ENCODE assay signal across 27 cellular contexts in genomic region chr6:12991435-12991834, GRCh38.
"Had no signal": no experiment of that assay in that cellular context is flagged by ENCODE, and none has a peak within 500 bp of the region (broad histone marks: within the 10 kb centered on the region; RNA-seq: fewer than 3 reads in every experiment).

No MANE protein-coding gene starts in this region.

- H3K27ac ChIP-seq: stomach, suprapubic skin, testis, thoracic aorta, thyroid gland, tibial artery, tibial nerve, transverse colon, upper lobe of right lung, uterus, vagina had no signal

- H3K36me3 ChIP-seq: stomach, suprapubic skin, thoracic aorta, thyroid gland, tibial artery, tibial nerve, transverse colon, upper lobe of left lung, upper lobe of right lung, uterus, vagina had no signal

- H3K27me3 ChIP-seq: stomach, suprapubic skin, testis, thyroid gland, tibial artery, tibial nerve, transverse colon, upper lobe of left lung, upper lobe of right lung, uterus, vagina had no signal

- H3K9me3 ChIP-seq: stomach, suprapubic skin, testis, thoracic aorta, thyroid gland, upper lobe of left lung, upper lobe of right lung, uterus, vagina had no signal

- DNase-seq: stimulated activated CD4-positive, alpha-beta T cell treated with anti-CD3 and anti-CD28 coated beads, Interleukin-2, amount 100 ng/mL, for 48 hours; stimulated activated CD4-positive, alpha-beta T cell treated with anti-CD3 and anti-CD28 coated beads, Interleukin-4, amount 100 ng/mL, for 1 hour; stimulated activated CD4-positive, alpha-beta T cell treated with anti-CD3 and anti-CD28 coated beads, Interleukin-4, amount 100 ng/mL, for 24 hours; stimulated activated CD4-positive, alpha-beta T cell treated with anti-CD3 and anti-CD28 coated beads, Interleukin-4, amount 100 ng/mL, for 4 hours; stimulated activated CD8-positive, alpha-beta memory T cell treated with anti-CD3 and anti-CD28 coated beads, Interleukin-4, amount 100 ng/mL, for 48 hours; stimulated activated naive B cell treated with anti-CD40 and anti-IgM and Interleukin-4, amounts not matched to agents 10 μg/mL and 1 μg/mL and 100 μg/mL, for 72 hours; stimulated activated naive CD4-positive, alpha-beta T cell; stimulated activated naive CD4-positive, alpha-beta T cell treated with Interleukin-2 at 50 U/mL for 16 hours; stimulated activated naive CD8-positive, alpha-beta T cell treated with anti-CD3 and anti-CD28 coated beads, Interleukin-15, amount 100 ng/mL, for 72 hours; stimulated activated naive CD8-positive, alpha-beta T cell treated with anti-CD3 and anti-CD28 coated beads, Interleukin-15, Interleukin-2, amounts not matched to agents 100 U/mL and 50 U/mL, for 24 hours; stomach; substantia nigra; testis; thyroid gland; tibial artery; transverse colon; trophoblast cell; upper lobe of left lung; upper lobe of right lung; uterus had no signal

- ATAC-seq: stimulated activated effector memory CD8-positive, alpha-beta T cell treated with anti-CD3 and anti-CD28 coated beads, Interleukin-12 subunit alpha, Interleukin-12 subunit beta, amount 100 ng/mL, for 72 hours; stimulated activated memory B cell treated with anti-CD40 and anti-IgM and Interleukin-4, amounts not matched to agents 10 μg/mL and 1 μg/mL and 100 μg/mL, for 72 hours; stimulated activated naive B cell treated with anti-CD40 and anti-IgM and Interleukin-4, amounts not matched to agents 10 μg/mL and 1 μg/mL and 100 μg/mL, for 72 hours; stimulated activated naive CD8-positive, alpha-beta T cell treated with anti-CD3 and anti-CD28 coated beads, Interleukin-15, amount 100 ng/mL, for 72 hours; stimulated activated naive CD8-positive, alpha-beta T cell treated with anti-CD3 and anti-CD28 coated beads, Interleukin-15, Interleukin-2, amounts not matched to agents 100 U/mL and 50 U/mL, for 24 hours; upper lobe of right lung had no signal

- FAIRE-seq: urothelium cell line had no signal

- H3K4me3 ChIP-seq: stomach, suprapubic skin, testis, thoracic aorta, thyroid gland, tibial artery, tibial nerve, transverse colon, upper lobe of left lung, upper lobe of right lung, uterus, vagina had no signal

- H3K4me1 ChIP-seq: stomach, suprapubic skin, testis, tibial nerve, transverse colon, upper lobe of right lung, uterus, vagina had no signal
